Comparison of ENCODE assay signal across 16 cellular contexts in genomic region chr12:3083949-3084348, GRCh38. TPM values are rescaled to one million over a fixed set of nuclear protein-coding genes. Genes with fewer than 3 reads are reported as not detected.
DNase-seq lines count a peak whose midpoint lies in the region; ATAC-seq and TF ChIP-seq lines count a peak whose summit lies in the region.
"Had no signal": no experiment of that assay in that cellular context is flagged by ENCODE, and none has a peak within 500 bp of the region (broad histone marks: within the 10 kb centered on the region; RNA-seq: fewer than 3 reads in every experiment).

No MANE protein-coding gene starts in this region.

- no peak overlapping the region for H4K91ac ChIP-seq in mesenchymal stem cell (ENCODE audit: low read length)

- peaks cover 20% of the 10 kb centered on the region for H3K79me1 ChIP-seq in mesenchymal stem cell (replicated peaks; ENCODE audit: low read length, poor library complexity, severe bottlenecking)

- H3K9me3 ChIP-seq in A673 (ENCODE audit: low read depth, low read length, poor library complexity, severe bottlenecking) = no peaks in the 10 kb centered on the region
- H3K9me3 ChIP-seq in MG63 = no peaks in the 10 kb centered on the region
- no peaks in the 10 kb centered on the region for H3K9me3 ChIP-seq in cardiac muscle cell (ENCODE audit: low read depth)
- H3K9me3 ChIP-seq in mesenchymal stem cell (ENCODE audit: control insufficient read depth, low read length) = no peaks in the 10 kb centered on the region
- H3K9me3 ChIP-seq: thyroid gland had no signal

- no peak for ATAC-seq in HG03025 (IDR thresholded peaks at IDR 0.05; ENCODE audit: low FRiP score, unreplicated experiment)
- no peak for ATAC-seq in GM19397 (IDR thresholded peaks at IDR 0.05; ENCODE audit: unreplicated experiment)
- ATAC-seq: activated CD4-positive, alpha-beta T cell treated with anti-CD3 and anti-CD28 coated beads for 36 hours; GM12878 had no signal

- H2BK12ac ChIP-seq in mesenchymal stem cell (ENCODE audit: low read length in 2 of 2) = no peak overlapping the region

- no peaks in the 10 kb centered on the region for H3K27me3 ChIP-seq in A673 (replicated peaks; ENCODE audit: insufficient read depth, low read depth, low read length, poor library complexity)
- no peaks in the 10 kb centered on the region for H3K27me3 ChIP-seq in MG63
- no peaks in the 10 kb centered on the region for H3K27me3 ChIP-seq in cardiac muscle cell
- no peaks in the 10 kb centered on the region for H3K27me3 ChIP-seq in mesenchymal stem cell (ENCODE audit: control insufficient read depth in 1 of 2, insufficient read depth in 1 of 2, low read length in 2 of 2)
- H3K27me3 ChIP-seq: thyroid gland had no signal

- H2BK120ac ChIP-seq in mesenchymal stem cell (ENCODE audit: low read depth, low read length) = no peak overlapping the region

- H3K4me2 ChIP-seq in mesenchymal stem cell (ENCODE audit: low read length, poor library complexity, severe bottlenecking) = no peak overlapping the region

- POLR2A ChIA-PET in A673 (lab: Charles Lee; ENCODE audit: low non-redundant PET) = no interaction called here

- CTCF ChIA-PET in A673 (lab: Charles Lee) = no interaction called here

- peaks cover 17% of the 10 kb centered on the region for H3K4me1 ChIP-seq in A673 (ENCODE audit: insufficient read depth, low read length, poor library complexity, severe bottlenecking)
- H3K4me1 ChIP-seq in cardiac muscle cell (ENCODE audit: low read depth) = peaks cover 8% of the 10 kb centered on the region
- peaks cover 29% of the 10 kb centered on the region for H3K4me1 ChIP-seq in mesenchymal stem cell (ENCODE audit: control insufficient read depth, insufficient read depth, low read depth, low read length)

- H4K8ac ChIP-seq in mesenchymal stem cell (ENCODE audit: low read length) = peak overlapping the region; percentile 7

- no peak overlapping the region for H3K14ac ChIP-seq in mesenchymal stem cell (ENCODE audit: low read length in 2 of 2)

- H2BK5ac ChIP-seq in mesenchymal stem cell (ENCODE audit: low read depth, low read length, poor library complexity, severe bottlenecking) = no peak overlapping the region

- no peak overlapping the region for H3K9ac ChIP-seq in mesenchymal stem cell (ENCODE audit: low read length)

- H2AFZ ChIP-seq in mesenchymal stem cell (ENCODE audit: low read depth, low read length) = no peak overlapping the region

- WGBS in mesenchymal stem cell = 94% methylated on average over 5 of the region's 5 CpGs

- no TSS peak for BruUV-seq in A673 (replicated peaks; lab: Mats Ljungman, UMichigan)

- no peak overlapping the region for H3K4me3 ChIP-seq in A673 (ENCODE audit: low read depth, low read length, poor library complexity, severe bottlenecking)
- no peak overlapping the region for H3K4me3 ChIP-seq in MG63
- H3K4me3 ChIP-seq in cardiac muscle cell = no peak overlapping the region
- no peak overlapping the region for H3K4me3 ChIP-seq in mesenchymal stem cell (ENCODE audit: insufficient read depth in 1 of 2, low read depth in 1 of 2, low read length in 2 of 2)
- H3K4me3 ChIP-seq: GM12878, thyroid gland had no signal

- H3K18ac ChIP-seq in mesenchymal stem cell (ENCODE audit: low read depth in 1 of 2, low read length in 2 of 2) = no peak overlapping the region

- DNase-seq in A673 (ENCODE audit: low spot score) (peak; percentile 69), MG63 (peak; percentile 16), cardiac muscle cell (ENCODE audit: low read depth in 1 of 2, low spot score in 1 of 2) (no peak), mesenchymal stem cell (no peak), DMS 273 (lab: John Stamatoyannopoulos, UW; ENCODE audit: unreplicated experiment) (no peak)
- no peak for DNase-seq in activated effector memory CD4-positive, alpha-beta T cell treated with Interleukin-2 at 50 U/mL for 16 hours
- DNase-seq: ACHN; activated CD4-positive, alpha-beta T cell treated with anti-CD3 and anti-CD28 coated beads for 36 hours; activated T-cell treated with anti-CD3 and anti-CD28 coated beads for 4 hours; cortex of kidney; DMS153; stimulated activated CD4-positive, alpha-beta T cell treated with anti-CD3 and anti-CD28 coated beads, Interleukin-12 subunit alpha, Interleukin-12 subunit beta, amount 100 ng/mL, for 4 hours; thyroid gland had no signal

- no peak for TF ChIP-seq CTCF in A673 (conservative IDR thresholded peaks at IDR 0.05; ENCODE audit: low read depth, low read length)
- TF ChIP-seq CTCF in cardiac muscle cell (IDR thresholded peaks at IDR 0.05; ENCODE audit: low read depth, low read length) = no peak

- no peak overlapping the region for H3K27ac ChIP-seq in A673 (ENCODE audit: low read depth, low read length, poor library complexity, severe bottlenecking)
- H3K27ac ChIP-seq in cardiac muscle cell = peak overlapping the region; percentile 26
- no peak overlapping the region for H3K27ac ChIP-seq in mesenchymal stem cell (ENCODE audit: low read length, poor library complexity, severe bottlenecking)

- no peak overlapping the region for H2BK15ac ChIP-seq in mesenchymal stem cell (ENCODE audit: low read depth, poor library complexity, severe bottlenecking)

- no peaks in the 10 kb centered on the region for H3K36me3 ChIP-seq in A673 (ENCODE audit: insufficient read depth, low read length, poor library complexity, severe bottlenecking)
- H3K36me3 ChIP-seq in MG63 = no peaks in the 10 kb centered on the region
- H3K36me3 ChIP-seq in cardiac muscle cell = no peaks in the 10 kb centered on the region
- H3K36me3 ChIP-seq in mesenchymal stem cell (ENCODE audit: control insufficient read depth in 1 of 2, insufficient read depth in 2 of 2, low read depth in 1 of 2, low read length in 2 of 2) = peaks cover 0 to 7% of the 10 kb centered on the region in 2 experiments
- H3K36me3 ChIP-seq: thyroid gland had no signal

- H2AK5ac ChIP-seq in mesenchymal stem cell (ENCODE audit: low read length, severe bottlenecking) = no peak overlapping the region

- intact Hi-C loops in A673 (cut with micrococcal nuclease; ENCODE audit: unreplicated experiment) = no loop called here

- peak overlapping the region in 1 of 2 experiments; percentile 59 for H3K4ac ChIP-seq in mesenchymal stem cell (ENCODE audit: low read depth in 1 of 2, low read length in 2 of 2)

- H3K23ac ChIP-seq in mesenchymal stem cell (ENCODE audit: low read length in 2 of 2) = no peak overlapping the region

RNA-seq across cellular contexts. Expression of gene TSPAN9, which starts 6.8 kb away (rescaled TPM):
- 35.5 and 41.9 TPM in 2 replicates for total RNA-seq in A673 (2021)
- 25.8 and 31.0 TPM in 2 replicates for total RNA-seq in MG63 (2014; rRNA removed; shearing (Covaris generic); ENCODE audit: low replicate concordance)
- 153 and 199 TPM in 2 replicates for total RNA-seq in cardiac muscle cell
- polyA plus RNA-seq in cardiac muscle cell = 13.3 and 17.9 TPM in 2 replicates
- polyA plus RNA-seq in mesenchymal stem cell (2013, experiment 1 of 2) = 22.0 TPM
- polyA plus RNA-seq in mesenchymal stem cell (2013, experiment 2 of 2) = 21.7 TPM

Comparison
In these comparisons a context has a peak if more than half of its experiments do, and no peak if none do; other contexts are left out.
1. DNase-seq: peak in A673 (single experiment) and MG63 (single experiment); none in cardiac muscle cell (0 of 2), mesenchymal stem cell (single experiment), activated effector memory CD4-positive, alpha-beta T cell treated with Interleukin-2 at 50 U/mL for 16 hours (single experiment) and DMS 273 (single experiment).